12 cellular contexts compared by ENCODE assay signal in the genomic region with DNA sequence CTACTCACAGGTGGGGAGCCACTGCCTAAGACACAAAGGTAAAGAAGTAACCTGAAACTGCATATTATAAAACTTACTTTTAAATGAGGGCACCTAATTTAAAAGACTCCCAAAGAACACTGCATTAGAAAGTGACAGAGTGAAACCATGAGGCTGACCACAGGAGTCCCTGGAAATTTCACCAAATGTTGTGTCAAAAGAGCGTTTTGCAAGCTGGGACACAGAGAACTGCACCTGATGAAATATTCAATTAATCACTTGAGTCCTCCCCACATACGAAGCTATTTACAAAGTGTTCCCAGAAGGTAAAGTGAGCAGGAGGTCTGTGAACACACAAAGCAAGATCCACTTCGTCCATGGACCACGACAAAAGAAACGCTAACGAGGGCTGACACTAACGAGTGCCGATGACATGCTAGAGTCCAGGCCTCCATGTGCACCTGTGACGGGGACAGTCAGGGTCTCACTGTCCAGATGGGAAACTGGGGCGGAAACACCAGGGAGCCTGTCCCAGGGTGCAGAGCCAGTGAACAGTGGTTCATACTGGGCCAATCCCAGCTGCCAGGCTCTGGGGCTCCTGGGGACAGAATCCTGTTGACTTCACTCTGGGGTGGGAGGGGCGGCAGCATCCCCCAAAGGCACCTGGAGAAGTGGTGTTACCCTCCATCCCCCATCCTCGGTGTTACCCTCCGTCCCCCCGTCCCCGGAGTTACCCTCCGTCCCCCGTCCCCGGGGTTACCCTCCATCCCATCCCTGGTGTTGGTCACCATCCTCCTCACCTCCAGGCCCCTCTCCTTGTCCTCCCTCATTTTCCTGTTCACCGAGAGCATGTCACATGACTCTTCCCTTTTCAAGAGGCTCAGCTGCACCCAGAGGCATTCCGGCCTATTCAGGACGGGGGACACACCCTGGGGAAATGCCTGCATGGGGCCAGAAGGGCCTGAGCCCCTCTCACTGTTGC.
A peak's percentile ranks its signal among the peaks of the same experiment; 100 is the strongest.
DNase-seq lines count a peak whose midpoint lies in the region; ATAC-seq and TF ChIP-seq lines count a peak whose summit lies in the region.
"Had no signal": no experiment of that assay in that cellular context is flagged by ENCODE, and none has a peak within 500 bp of the region (broad histone marks: within the 10 kb centered on the region; RNA-seq: fewer than 3 reads in every experiment).

No MANE protein-coding gene starts in this region.

- no peak overlapping the region for H3K23ac ChIP-seq in neuronal stem cell (ENCODE audit: low read depth, low read length, poor library complexity)

- H2AFZ ChIP-seq in SK-N-SH (ENCODE audit: low read depth) = no peak overlapping the region
- H2AFZ ChIP-seq in neuronal stem cell (ENCODE audit: low read length) = no peak overlapping the region

- H4K91ac ChIP-seq in neuronal stem cell (ENCODE audit: low read depth, low read length, poor library complexity) = no peak overlapping the region

- no peak overlapping the region for H2BK5ac ChIP-seq in neuronal stem cell (ENCODE audit: low read length)

- H3K27ac ChIP-seq in SK-N-SH (ENCODE audit: low read depth in 2 of 2, low read length in 1 of 2) (peak overlapping the region; percentile 68 to 69; a peak in 3 of 4 replicates), esophagus (ENCODE audit: low read depth in 2 of 2, low read length in 1 of 2) (peak overlapping the region; percentile 62 to 64), neuronal stem cell (replicated peaks; ENCODE audit: low read length) (peak overlapping the region; percentile 51), transverse colon (peak overlapping the region; percentile 80 to 83 (median 81))

- TF ChIP-seq POLR2A in transverse colon (IDR thresholded peaks at IDR 0.05) = no peak

- H3K14ac ChIP-seq in neuronal stem cell (ENCODE audit: low read length) = no peak overlapping the region

- H3K36me3 ChIP-seq in SK-N-SH (replicated peaks in 1 of 2; ENCODE audit: control insufficient read depth in 1 of 2, insufficient read depth in 2 of 2, low read length in 1 of 2) (no peaks in the 10 kb centered on the region), esophagus (ENCODE audit: control insufficient read depth in 2 of 2, insufficient read depth in 2 of 2, low read length in 1 of 2) (peaks cover 0 to 2% of the 10 kb centered on the region in 2 donors), neuronal stem cell (replicated peaks in 1 of 2; ENCODE audit: control insufficient read depth in 2 of 2, insufficient read depth in 2 of 2, low read length in 2 of 2) (peaks cover 11 to 36% of the 10 kb centered on the region in 2 donors), transverse colon (no peaks in the 10 kb centered on the region)

- no peaks in the 10 kb centered on the region for H3K9me2 ChIP-seq in SK-N-SH

- H2AK5ac ChIP-seq in neuronal stem cell (ENCODE audit: low read depth, low read length) = no peak overlapping the region

- in situ Hi-C loops in transverse colon (cut with MboI; ENCODE audit: low pct_ligation_motif_present in 1 of 4, low pct_unique_long_range_greater_than_20kb in 1 of 4, low sequenced_read_pairs in 3 of 4) = no loop called here

- no peaks in the 10 kb centered on the region for H3K36me3 Mint-ChIP-seq in effector memory CD8-positive, alpha-beta T cell (ENCODE audit: insufficient read depth)

- peak overlapping the region; percentile 57 for H3K18ac ChIP-seq in neuronal stem cell (ENCODE audit: low read length)

- CTCF ChIA-PET in SK-N-SH (lab: Yijun Ruan, JAX) = interaction anchor here (0.8 to 1.2 kb wide), 3 partner anchors 10 to 130 kb away, joined by 3 to 4 read pairs (median 3); no protein-coding TSS in a partner anchor

- WGBS in SK-N-SH (ENCODE audit: low lambda C conversion rate) = 95% methylated on average over 19 of the region's 21 CpGs
- WGBS in esophagus, 2 donors = 88% methylated on average over 21 of the region's 21 CpGs
- no CpG with 5 or more reads among the region's 21 CpGs for WGBS in neuronal stem cell (ENCODE audit: extremely low coverage in 2 of 2, insufficient read length in 2 of 2, insufficient replicate concordance in 1 of 2), 2 donors
- 85 to 90% methylated on average over 3 to 20 of the region's 21 CpGs for WGBS in transverse colon (ENCODE audit: low coverage in 1 of 2), 2 donors

- TF ChIP-seq EP300 in SK-N-SH (IDR thresholded peaks at IDR 0.05; ENCODE audit: borderline replicate concordance in 1 of 2, low read depth in 1 of 2, low read length in 1 of 2) (no peak), transverse colon (IDR thresholded peaks at IDR 0.05; ENCODE audit: low read depth) (no peak)

- H3K79me1 ChIP-seq in neuronal stem cell (ENCODE audit: low read depth, low read length) = peaks cover 32% of the 10 kb centered on the region

- peak overlapping the region; percentile 70; the same call in 1 of the 2 replicates for H3K4me2 ChIP-seq in SK-N-SH
- no peak overlapping the region for H3K4me2 ChIP-seq in neuronal stem cell (ENCODE audit: insufficient read depth, low read length, poor library complexity, severe bottlenecking)

- H3K27me3 ChIP-seq in SK-N-SH (ENCODE audit: insufficient read depth) (no peaks in the 10 kb centered on the region), esophagus (ENCODE audit: control insufficient read depth in 1 of 2, insufficient read depth in 2 of 2, low read length in 2 of 2) (no peaks in the 10 kb centered on the region), neuronal stem cell (ENCODE audit: control insufficient read depth in 3 of 3, insufficient read depth in 3 of 3, low read depth in 1 of 3, low read length in 3 of 3) (no peaks in the 10 kb centered on the region), transverse colon (no peaks in the 10 kb centered on the region)

- H3K4me3 ChIP-seq in SK-N-SH (ENCODE audit: low read depth in 2 of 2, low read length in 1 of 2) (no peak overlapping the region), esophagus (ENCODE audit: low read depth in 1 of 2, low read length in 2 of 2) (no peak overlapping the region), neuronal stem cell (ENCODE audit: low read length in 2 of 2) (peak overlapping the region in 1 of 2 donors; percentile 25), transverse colon (no peak overlapping the region)

- intact Hi-C loops in transverse colon (cut with DNase I; ENCODE audit: low total_unique reads) = no loop called here

- H3K9ac ChIP-seq in SK-N-SH = peak overlapping the region; percentile 30; the same call in 1 of the 2 replicates
- no peak overlapping the region for H3K9ac ChIP-seq in neuronal stem cell (ENCODE audit: low read depth, low read length, poor library complexity)

- no peak overlapping the region for H2BK12ac ChIP-seq in neuronal stem cell (ENCODE audit: low read length)

- TF ChIP-seq CTCF in SK-N-SH (IDR thresholded peaks at IDR 0.05) (no peak), transverse colon (IDR thresholded peaks at IDR 0.05) (no peak)

- peaks cover 35 to 91% of the 10 kb centered on the region in 2 donors for H3K27me3 Mint-ChIP-seq in effector memory CD8-positive, alpha-beta T cell

- ATAC-seq in SK-N-SH treated with all-trans-retinoic acid at 6 μM for 48 hours = no peak
- no peak for ATAC-seq in effector memory CD8-positive, alpha-beta T cell (replicated peaks)

- peaks cover 13 to 55% of the 10 kb centered on the region in 2 experiments; a peak in 3 of 4 replicates for H3K4me1 ChIP-seq in SK-N-SH (ENCODE audit: control insufficient read depth in 1 of 2, insufficient read depth in 2 of 2, low read depth in 1 of 2, low read length in 1 of 2)
- peaks cover 10 to 11% of the 10 kb centered on the region in 2 donors for H3K4me1 ChIP-seq in esophagus (ENCODE audit: control insufficient read depth in 2 of 2, insufficient read depth in 2 of 2, low read length in 1 of 2)
- peaks cover 29 to 38% of the 10 kb centered on the region in 2 donors for H3K4me1 ChIP-seq in neuronal stem cell (ENCODE audit: control insufficient read depth in 2 of 2, insufficient read depth in 1 of 2, low read depth in 1 of 2, low read length in 2 of 2)
- H3K4me1 ChIP-seq in transverse colon = peaks cover 17 to 44% (median 34%) of the 10 kb centered on the region in 4 donors

- no peak overlapping the region for H2BK15ac ChIP-seq in neuronal stem cell (ENCODE audit: low read length)

- H3K4ac ChIP-seq in neuronal stem cell (ENCODE audit: low read length) = no peak overlapping the region

- no peaks in the 10 kb centered on the region for H3K9me3 ChIP-seq in SK-N-SH
- H3K9me3 ChIP-seq in esophagus (ENCODE audit: control insufficient read depth in 2 of 2, insufficient read depth in 1 of 2, low read depth in 1 of 2, low read length in 1 of 2) = no peaks in the 10 kb centered on the region
- H3K9me3 ChIP-seq in neuronal stem cell (replicated peaks in 1 of 2; ENCODE audit: control insufficient read depth in 2 of 2, insufficient read depth in 1 of 2, low read depth in 1 of 2, low read length in 2 of 2) = peaks cover 0 to 1% of the 10 kb centered on the region in 2 donors
- H3K9me3 ChIP-seq in transverse colon = no peaks in the 10 kb centered on the region

- DNase-seq in SK-N-SH (no peak), neuronal stem cell (ENCODE audit: low spot score) (no peak), transverse colon (no peak), COLO829 (ENCODE audit: low spot score) (no peak), LoVo (ENCODE audit: low spot score) (no peak)
- DNase-seq in effector memory CD8-positive, alpha-beta T cell = no peak
- DNase-seq: activated CD4-positive, alpha-beta memory T cell treated with anti-CD3 and anti-CD28 coated beads, Interleukin-2, amount 10 ng/mL, durations not matched to agents 7 days and 5 days; activated naive CD4-positive, alpha-beta T cell treated with anti-CD3 and anti-CD28 coated beads, Interleukin-2, amount 50 U/mL, for 16 hours; effector CD8-positive, alpha-beta T cell; NCI-H82 had no signal

- no peak for TF ChIP-seq RAD21 in SK-N-SH (IDR thresholded peaks at IDR 0.05; ENCODE audit: low read length)

- no peak overlapping the region for H3K4me3 Mint-ChIP-seq in effector memory CD8-positive, alpha-beta T cell
- H3K4me3 Mint-ChIP-seq: activated CD4-positive, alpha-beta memory T cell treated with anti-CD3 and anti-CD28 coated beads, Interleukin-2, amount 10 ng/mL, durations not matched to agents 7 days and 5 days had no signal

- no peak overlapping the region for H2BK120ac ChIP-seq in neuronal stem cell (ENCODE audit: low read depth, low read length)

- POLR2A ChIA-PET in SK-N-SH (lab: Yijun Ruan, JAX) = no interaction called here

- H3K9me3 Mint-ChIP-seq in effector memory CD8-positive, alpha-beta T cell = no peaks in the 10 kb centered on the region
- H3K9me3 Mint-ChIP-seq: activated CD4-positive, alpha-beta memory T cell treated with anti-CD3 and anti-CD28 coated beads, Interleukin-2, amount 10 ng/mL, durations not matched to agents 7 days and 5 days had no signal

- H3F3A ChIP-seq in SK-N-SH (replicated peaks; ENCODE audit: insufficient read depth) = no peaks in the 10 kb centered on the region

- H3K79me2 ChIP-seq in SK-N-SH (ENCODE audit: insufficient read depth) = peaks cover 81% of the 10 kb centered on the region

- H4K20me1 ChIP-seq in SK-N-SH (ENCODE audit: insufficient read depth) = peaks cover 80% of the 10 kb centered on the region

- no peak overlapping the region for H4K8ac ChIP-seq in neuronal stem cell (ENCODE audit: low read depth, low read length)

- H3K27ac Mint-ChIP-seq in effector memory CD8-positive, alpha-beta T cell = no peak overlapping the region
- H3K27ac Mint-ChIP-seq: activated CD4-positive, alpha-beta memory T cell treated with anti-CD3 and anti-CD28 coated beads, Interleukin-2, amount 10 ng/mL, durations not matched to agents 7 days and 5 days had no signal

- peaks cover 3 to 7% of the 10 kb centered on the region in 2 donors for H3K4me1 Mint-ChIP-seq in effector memory CD8-positive, alpha-beta T cell (ENCODE audit: low read depth in 2 of 2)
- H3K4me1 Mint-ChIP-seq: activated CD4-positive, alpha-beta memory T cell treated with anti-CD3 and anti-CD28 coated beads, Interleukin-2, amount 10 ng/mL, durations not matched to agents 7 days and 5 days had no signal
